Comparison of ENCODE assay signal across 1 cellular context in the genomic region with DNA sequence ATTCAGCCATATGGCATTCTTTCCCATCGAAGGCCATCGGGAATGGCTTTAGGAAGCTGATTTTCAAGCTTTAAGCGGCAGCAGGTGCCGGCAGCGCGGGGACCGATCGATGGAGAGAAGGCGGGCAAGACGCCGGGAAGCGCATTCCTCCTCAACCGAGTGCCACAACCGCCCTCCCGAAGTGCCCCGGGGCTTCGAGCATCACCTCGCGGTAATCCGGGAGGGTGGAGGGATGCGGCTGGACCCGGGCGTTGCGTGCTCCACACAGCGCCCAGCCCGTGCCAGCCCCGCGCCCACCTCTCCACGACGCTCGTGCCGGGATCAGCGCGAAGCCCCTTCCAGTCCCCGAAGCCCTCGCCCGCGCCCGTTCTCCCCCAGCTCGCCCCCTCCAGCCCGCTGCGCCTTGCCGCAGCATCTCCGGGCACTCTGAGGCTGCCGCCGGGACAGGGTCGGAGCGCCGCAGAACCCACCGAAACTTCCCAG.
TF ChIP-seq lines count a peak whose summit lies in the region.

No MANE protein-coding gene starts in this region.

TF ChIP-seq in HEK293, 187 proteins besides CTCF, POLR2A, EP300 and RAD21 (continued from another document and continues in another):
- TF ChIP-seq, protein P1, sequence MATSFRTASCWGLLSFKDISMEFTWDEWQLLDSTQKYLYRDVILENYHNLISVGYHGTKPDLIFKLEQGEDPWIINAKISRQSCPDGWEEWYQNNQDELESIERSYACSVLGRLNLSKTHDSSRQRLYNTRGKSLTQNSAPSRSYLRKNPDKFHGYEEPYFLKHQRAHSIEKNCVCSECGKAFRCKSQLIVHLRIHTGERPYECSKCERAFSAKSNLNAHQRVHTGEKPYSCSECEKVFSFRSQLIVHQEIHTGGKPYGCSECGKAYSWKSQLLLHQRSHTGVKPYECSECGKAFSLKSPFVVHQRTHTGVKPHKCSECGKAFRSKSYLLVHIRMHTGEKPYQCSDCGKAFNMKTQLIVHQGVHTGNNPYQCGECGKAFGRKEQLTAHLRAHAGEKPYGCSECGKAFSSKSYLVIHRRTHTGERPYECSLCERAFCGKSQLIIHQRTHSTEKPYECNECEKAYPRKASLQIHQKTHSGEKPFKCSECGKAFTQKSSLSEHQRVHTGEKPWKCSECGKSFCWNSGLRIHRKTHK (tag by site-specific recombination; IDR thresholded peaks at IDR 0.05) = no peak
- no peak for TF ChIP-seq ZNF48 (tag by site-specific recombination; IDR thresholded peaks at IDR 0.05)
- TF ChIP-seq ZNF341 (tag by site-specific recombination; IDR thresholded peaks at IDR 0.05; ENCODE audit: low read depth) = 0 out of 2 replicates have a peak, but pooled peaks have one; percentile 14
- no peak for TF ChIP-seq GLI2 (tag by site-specific recombination; IDR thresholded peaks at IDR 0.05; ENCODE audit: borderline replicate concordance, low read depth)
- TF ChIP-seq, protein P2, sequence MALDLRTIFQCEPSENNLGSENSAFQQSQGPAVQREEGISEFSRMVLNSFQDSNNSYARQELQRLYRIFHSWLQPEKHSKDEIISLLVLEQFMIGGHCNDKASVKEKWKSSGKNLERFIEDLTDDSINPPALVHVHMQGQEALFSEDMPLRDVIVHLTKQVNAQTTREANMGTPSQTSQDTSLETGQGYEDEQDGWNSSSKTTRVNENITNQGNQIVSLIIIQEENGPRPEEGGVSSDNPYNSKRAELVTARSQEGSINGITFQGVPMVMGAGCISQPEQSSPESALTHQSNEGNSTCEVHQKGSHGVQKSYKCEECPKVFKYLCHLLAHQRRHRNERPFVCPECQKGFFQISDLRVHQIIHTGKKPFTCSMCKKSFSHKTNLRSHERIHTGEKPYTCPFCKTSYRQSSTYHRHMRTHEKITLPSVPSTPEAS (tag by site-specific recombination; IDR thresholded peaks at IDR 0.05) = no peak
- peak; percentile 86 for TF ChIP-seq ZNF76 (tag by site-specific recombination; IDR thresholded peaks at IDR 0.05; ENCODE audit: borderline replicate concordance, low read depth)
- TF ChIP-seq, protein P3, sequence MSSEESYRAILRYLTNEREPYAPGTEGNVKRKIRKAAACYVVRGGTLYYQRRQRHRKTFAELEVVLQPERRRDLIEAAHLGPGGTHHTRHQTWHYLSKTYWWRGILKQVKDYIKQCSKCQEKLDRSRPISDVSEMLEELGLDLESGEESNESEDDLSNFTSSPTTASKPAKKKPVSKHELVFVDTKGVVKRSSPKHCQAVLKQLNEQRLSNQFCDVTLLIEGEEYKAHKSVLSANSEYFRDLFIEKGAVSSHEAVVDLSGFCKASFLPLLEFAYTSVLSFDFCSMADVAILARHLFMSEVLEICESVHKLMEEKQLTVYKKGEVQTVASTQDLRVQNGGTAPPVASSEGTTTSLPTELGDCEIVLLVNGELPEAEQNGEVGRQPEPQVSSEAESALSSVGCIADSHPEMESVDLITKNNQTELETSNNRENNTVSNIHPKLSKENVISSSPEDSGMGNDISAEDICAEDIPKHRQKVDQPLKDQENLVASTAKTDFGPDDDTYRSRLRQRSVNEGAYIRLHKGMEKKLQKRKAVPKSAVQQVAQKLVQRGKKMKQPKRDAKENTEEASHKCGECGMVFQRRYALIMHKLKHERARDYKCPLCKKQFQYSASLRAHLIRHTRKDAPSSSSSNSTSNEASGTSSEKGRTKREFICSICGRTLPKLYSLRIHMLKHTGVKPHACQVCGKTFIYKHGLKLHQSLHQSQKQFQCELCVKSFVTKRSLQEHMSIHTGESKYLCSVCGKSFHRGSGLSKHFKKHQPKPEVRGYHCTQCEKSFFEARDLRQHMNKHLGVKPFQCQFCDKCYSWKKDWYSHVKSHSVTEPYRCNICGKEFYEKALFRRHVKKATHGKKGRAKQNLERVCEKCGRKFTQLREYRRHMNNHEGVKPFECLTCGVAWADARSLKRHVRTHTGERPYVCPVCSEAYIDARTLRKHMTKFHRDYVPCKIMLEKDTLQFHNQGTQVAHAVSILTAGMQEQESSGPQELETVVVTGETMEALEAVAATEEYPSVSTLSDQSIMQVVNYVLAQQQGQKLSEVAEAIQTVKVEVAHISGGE (tag by site-specific recombination; conservative IDR thresholded peaks at IDR 0.05; ENCODE audit: low read depth) = no peak
- TF ChIP-seq ZNF174 (tag by site-specific recombination; IDR thresholded peaks at IDR 0.05) = no peak
- TF ChIP-seq ZNF621 (tag by site-specific recombination; IDR thresholded peaks at IDR 0.05) = no peak
- no peak for TF ChIP-seq KLF10 (tag by site-specific recombination; IDR thresholded peaks at IDR 0.05)
- TF ChIP-seq, protein P4, sequence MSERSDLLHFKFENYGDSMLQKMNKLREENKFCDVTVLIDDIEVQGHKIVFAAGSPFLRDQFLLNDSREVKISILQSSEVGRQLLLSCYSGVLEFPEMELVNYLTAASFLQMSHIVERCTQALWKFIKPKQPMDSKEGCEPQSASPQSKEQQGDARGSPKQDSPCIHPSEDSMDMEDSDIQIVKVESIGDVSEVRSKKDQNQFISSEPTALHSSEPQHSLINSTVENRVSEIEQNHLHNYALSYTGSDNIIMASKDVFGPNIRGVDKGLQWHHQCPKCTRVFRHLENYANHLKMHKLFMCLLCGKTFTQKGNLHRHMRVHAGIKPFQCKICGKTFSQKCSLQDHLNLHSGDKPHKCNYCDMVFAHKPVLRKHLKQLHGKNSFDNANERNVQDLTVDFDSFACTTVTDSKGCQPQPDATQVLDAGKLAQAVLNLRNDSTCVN (tag by site-specific recombination; optimal IDR thresholded peaks at IDR 0.05) = peak; percentile 98
- no peak for TF ChIP-seq ZFP41 (tag by site-specific recombination; IDR thresholded peaks at IDR 0.05; ENCODE audit: borderline replicate concordance)
- no peak for TF ChIP-seq SETDB1 (IDR thresholded peaks at IDR 0.05; ENCODE audit: insufficient read length, low read length)
- no peak for TF ChIP-seq ZNF138 (tag by site-specific recombination; IDR thresholded peaks at IDR 0.05; ENCODE audit: borderline replicate concordance)
- TF ChIP-seq ZNF473 (tag by site-specific recombination; IDR thresholded peaks at IDR 0.05) = no peak
- no peak for TF ChIP-seq ZNF768 (tag by site-specific recombination; IDR thresholded peaks at IDR 0.05)
- no peak for TF ChIP-seq ZNF133 (tag by site-specific recombination; IDR thresholded peaks at IDR 0.05)
- TF ChIP-seq ZNF335 (tag by site-specific recombination; conservative IDR thresholded peaks at IDR 0.05) = peak; percentile 93
- TF ChIP-seq ZNF274 (IDR thresholded peaks at IDR 0.05; ENCODE audit: low read length) = no peak
- no peak for TF ChIP-seq ZNF274 (tag by site-specific recombination; IDR thresholded peaks at IDR 0.05; ENCODE audit: borderline replicate concordance)
- TF ChIP-seq ZNF112 (tag by site-specific recombination; IDR thresholded peaks at IDR 0.05) = no peak
- no peak for TF ChIP-seq ZFP3 (tag by site-specific recombination; IDR thresholded peaks at IDR 0.05; ENCODE audit: low read depth)
- no peak for TF ChIP-seq ZXDB (tag by site-specific recombination; IDR thresholded peaks at IDR 0.05)
- TF ChIP-seq ZSCAN16 (tag by site-specific recombination; IDR thresholded peaks at IDR 0.05) = no peak
- TF ChIP-seq SCRT1 (tag by site-specific recombination; IDR thresholded peaks at IDR 0.05; ENCODE audit: borderline replicate concordance) = no peak
- TF ChIP-seq ZNF629 (tag by site-specific recombination; IDR thresholded peaks at IDR 0.05) = no peak
- no peak for TF ChIP-seq ZNF510 (tag by site-specific recombination; IDR thresholded peaks at IDR 0.05; ENCODE audit: insufficient replicate concordance)
- TF ChIP-seq ZNF24 (tag by site-specific recombination; IDR thresholded peaks at IDR 0.05) = no peak
- TF ChIP-seq ZNF202 (tag by site-specific recombination; IDR thresholded peaks at IDR 0.05; ENCODE audit: borderline replicate concordance) = no peak
- TF ChIP-seq FEZF1 (tag by site-specific recombination; IDR thresholded peaks at IDR 0.05) = no peak
- no peak for TF ChIP-seq ZNF350 (tag by site-specific recombination; IDR thresholded peaks at IDR 0.05)
- TF ChIP-seq, protein P5, sequence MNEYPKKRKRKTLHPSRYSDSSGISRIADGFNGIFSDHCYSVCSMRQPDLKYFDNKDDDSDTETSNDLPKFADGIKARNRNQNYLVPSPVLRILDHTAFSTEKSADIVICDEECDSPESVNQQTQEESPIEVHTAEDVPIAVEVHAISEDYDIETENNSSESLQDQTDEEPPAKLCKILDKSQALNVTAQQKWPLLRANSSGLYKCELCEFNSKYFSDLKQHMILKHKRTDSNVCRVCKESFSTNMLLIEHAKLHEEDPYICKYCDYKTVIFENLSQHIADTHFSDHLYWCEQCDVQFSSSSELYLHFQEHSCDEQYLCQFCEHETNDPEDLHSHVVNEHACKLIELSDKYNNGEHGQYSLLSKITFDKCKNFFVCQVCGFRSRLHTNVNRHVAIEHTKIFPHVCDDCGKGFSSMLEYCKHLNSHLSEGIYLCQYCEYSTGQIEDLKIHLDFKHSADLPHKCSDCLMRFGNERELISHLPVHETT (tag by site-specific recombination; IDR thresholded peaks at IDR 0.05) = no peak
- TF ChIP-seq ZNF302 (tag by site-specific recombination; IDR thresholded peaks at IDR 0.05; ENCODE audit: low read depth) = no peak
- no peak for TF ChIP-seq ZNF707 (tag by site-specific recombination; IDR thresholded peaks at IDR 0.05)
- no peak for TF ChIP-seq ZNF416 (tag by site-specific recombination; IDR thresholded peaks at IDR 0.05)
- no peak for TF ChIP-seq ZNF658 (tag by site-specific recombination; IDR thresholded peaks at IDR 0.05)
- TF ChIP-seq, protein P6, sequence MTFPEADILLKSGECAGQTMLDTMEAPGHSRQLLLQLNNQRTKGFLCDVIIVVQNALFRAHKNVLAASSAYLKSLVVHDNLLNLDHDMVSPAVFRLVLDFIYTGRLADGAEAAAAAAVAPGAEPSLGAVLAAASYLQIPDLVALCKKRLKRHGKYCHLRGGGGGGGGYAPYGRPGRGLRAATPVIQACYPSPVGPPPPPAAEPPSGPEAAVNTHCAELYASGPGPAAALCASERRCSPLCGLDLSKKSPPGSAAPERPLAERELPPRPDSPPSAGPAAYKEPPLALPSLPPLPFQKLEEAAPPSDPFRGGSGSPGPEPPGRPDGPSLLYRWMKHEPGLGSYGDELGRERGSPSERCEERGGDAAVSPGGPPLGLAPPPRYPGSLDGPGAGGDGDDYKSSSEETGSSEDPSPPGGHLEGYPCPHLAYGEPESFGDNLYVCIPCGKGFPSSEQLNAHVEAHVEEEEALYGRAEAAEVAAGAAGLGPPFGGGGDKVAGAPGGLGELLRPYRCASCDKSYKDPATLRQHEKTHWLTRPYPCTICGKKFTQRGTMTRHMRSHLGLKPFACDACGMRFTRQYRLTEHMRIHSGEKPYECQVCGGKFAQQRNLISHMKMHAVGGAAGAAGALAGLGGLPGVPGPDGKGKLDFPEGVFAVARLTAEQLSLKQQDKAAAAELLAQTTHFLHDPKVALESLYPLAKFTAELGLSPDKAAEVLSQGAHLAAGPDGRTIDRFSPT (tag by site-specific recombination; IDR thresholded peaks at IDR 0.05) = peak; percentile 89
- no peak for TF ChIP-seq ZNF837 (tag by site-specific recombination; IDR thresholded peaks at IDR 0.05)
- TF ChIP-seq ZNF248 (tag by site-specific recombination; IDR thresholded peaks at IDR 0.05) = no peak
- TF ChIP-seq ZNF175 (tag by site-specific recombination; IDR thresholded peaks at IDR 0.05) = no peak
- TF ChIP-seq, protein P7, sequence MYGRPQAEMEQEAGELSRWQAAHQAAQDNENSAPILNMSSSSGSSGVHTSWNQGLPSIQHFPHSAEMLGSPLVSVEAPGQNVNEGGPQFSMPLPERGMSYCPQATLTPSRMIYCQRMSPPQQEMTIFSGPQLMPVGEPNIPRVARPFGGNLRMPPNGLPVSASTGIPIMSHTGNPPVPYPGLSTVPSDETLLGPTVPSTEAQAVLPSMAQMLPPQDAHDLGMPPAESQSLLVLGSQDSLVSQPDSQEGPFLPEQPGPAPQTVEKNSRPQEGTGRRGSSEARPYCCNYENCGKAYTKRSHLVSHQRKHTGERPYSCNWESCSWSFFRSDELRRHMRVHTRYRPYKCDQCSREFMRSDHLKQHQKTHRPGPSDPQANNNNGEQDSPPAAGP (tag by site-specific recombination; IDR thresholded peaks at IDR 0.05) = no peak; the same call in 1 of the 2 replicates
- 0 out of 2 replicates have a peak, but pooled peaks have one; percentile 57 for TF ChIP-seq ZNF610 (tag by site-specific recombination; IDR thresholded peaks at IDR 0.05; ENCODE audit: borderline replicate concordance)
- no peak for TF ChIP-seq ZNF677 (tag by site-specific recombination; IDR thresholded peaks at IDR 0.05)
- no peak for TF ChIP-seq ZNF292 (tag by site-specific recombination; IDR thresholded peaks at IDR 0.05; ENCODE audit: borderline replicate concordance, low read depth)
- no peak; the same call in 1 of the 2 replicates for TF ChIP-seq GLIS1 (tag by site-specific recombination; IDR thresholded peaks at IDR 0.05)
- TF ChIP-seq, protein P8, sequence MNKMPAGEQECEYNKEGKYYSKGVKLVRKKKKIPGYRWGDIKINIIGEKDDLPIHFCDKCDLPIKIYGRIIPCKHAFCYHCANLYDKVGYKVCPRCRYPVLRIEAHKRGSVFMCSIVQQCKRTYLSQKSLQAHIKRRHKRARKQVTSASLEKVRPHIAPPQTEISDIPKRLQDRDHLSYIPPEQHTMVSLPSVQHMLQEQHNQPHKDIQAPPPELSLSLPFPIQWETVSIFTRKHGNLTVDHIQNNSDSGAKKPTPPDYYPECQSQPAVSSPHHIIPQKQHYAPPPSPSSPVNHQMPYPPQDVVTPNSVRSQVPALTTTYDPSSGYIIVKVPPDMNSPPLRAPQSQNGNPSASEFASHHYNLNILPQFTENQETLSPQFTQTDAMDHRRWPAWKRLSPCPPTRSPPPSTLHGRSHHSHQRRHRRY (tag by site-specific recombination; IDR thresholded peaks at IDR 0.05) = 0 out of 2 replicates have a peak, but pooled peaks have one; percentile 58
- TF ChIP-seq GLIS2 (tag by site-specific recombination; IDR thresholded peaks at IDR 0.05) = no peak
- no peak for TF ChIP-seq ZSCAN30 (tag by site-specific recombination; IDR thresholded peaks at IDR 0.05)
- peak; percentile 12; the same call in 1 of the 2 replicates for TF ChIP-seq KLF7 (tag by site-specific recombination; IDR thresholded peaks at IDR 0.05; ENCODE audit: borderline replicate concordance)
- 0 out of 2 replicates have a peak, but pooled peaks have one; percentile 62 for TF ChIP-seq REPIN1 (tag by site-specific recombination; IDR thresholded peaks at IDR 0.05; ENCODE audit: low read depth)
- TF ChIP-seq, protein P9, sequence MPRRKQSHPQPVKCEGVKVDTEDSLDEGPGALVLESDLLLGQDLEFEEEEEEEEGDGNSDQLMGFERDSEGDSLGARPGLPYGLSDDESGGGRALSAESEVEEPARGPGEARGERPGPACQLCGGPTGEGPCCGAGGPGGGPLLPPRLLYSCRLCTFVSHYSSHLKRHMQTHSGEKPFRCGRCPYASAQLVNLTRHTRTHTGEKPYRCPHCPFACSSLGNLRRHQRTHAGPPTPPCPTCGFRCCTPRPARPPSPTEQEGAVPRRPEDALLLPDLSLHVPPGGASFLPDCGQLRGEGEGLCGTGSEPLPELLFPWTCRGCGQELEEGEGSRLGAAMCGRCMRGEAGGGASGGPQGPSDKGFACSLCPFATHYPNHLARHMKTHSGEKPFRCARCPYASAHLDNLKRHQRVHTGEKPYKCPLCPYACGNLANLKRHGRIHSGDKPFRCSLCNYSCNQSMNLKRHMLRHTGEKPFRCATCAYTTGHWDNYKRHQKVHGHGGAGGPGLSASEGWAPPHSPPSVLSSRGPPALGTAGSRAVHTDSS (tag by site-specific recombination; IDR thresholded peaks at IDR 0.05) = no peak
- TF ChIP-seq SP2 (tag by site-specific recombination; IDR thresholded peaks at IDR 0.05) = peak; percentile 24
